ENCODE assay signal across 20 cellular contexts in the genomic region with DNA sequence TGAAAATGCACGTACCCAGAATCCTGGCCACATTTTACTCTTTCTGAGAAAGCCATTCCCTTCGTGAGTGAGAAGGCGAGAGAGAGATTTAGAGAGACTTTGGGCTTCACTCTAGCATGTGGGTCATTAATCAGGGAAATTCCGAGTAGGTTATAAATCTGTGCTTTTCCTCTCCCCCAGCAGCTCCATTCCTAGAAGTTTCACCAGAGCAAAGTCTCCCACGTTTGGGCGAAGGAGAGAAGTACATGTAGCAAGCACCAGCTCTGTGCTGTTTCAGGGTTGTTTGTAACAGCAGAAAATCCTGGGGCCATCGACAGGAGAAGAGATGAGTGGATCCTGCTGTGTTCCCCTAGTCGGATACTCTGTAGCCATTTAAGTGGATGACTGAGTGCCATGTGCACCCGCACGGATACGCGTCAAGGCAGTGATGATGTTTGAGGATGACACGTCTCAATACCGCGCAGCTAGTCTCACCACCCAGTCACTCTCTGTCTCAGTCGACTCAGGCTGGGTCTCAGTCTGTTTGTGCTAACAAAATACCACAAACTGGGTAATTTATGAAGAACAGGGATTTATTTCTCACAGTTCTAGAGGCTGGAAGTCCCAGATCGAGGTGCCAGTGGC.
A peak's percentile ranks its signal among the peaks of the same experiment; 100 is the strongest.
DNase-seq lines count a peak whose midpoint lies in the region; ATAC-seq, FAIRE-seq and TF ChIP-seq lines count a peak whose summit lies in the region.
"Had no signal": no experiment of that assay in that cellular context is flagged by ENCODE, and none has a peak within 500 bp of the region (broad histone marks: within the 10 kb centered on the region; RNA-seq: fewer than 3 reads in every experiment).

No MANE protein-coding gene starts in this region.

- no peak overlapping the region for H3K4me3 ChIP-seq in testis
- no peak overlapping the region for H3K4me3 ChIP-seq in tibial nerve
- H3K4me3 ChIP-seq: GM23338, K562 had no signal

- no peak for TF ChIP-seq POLR2A in testis (IDR thresholded peaks at IDR 0.05)
- TF ChIP-seq POLR2A in tibial nerve (IDR thresholded peaks at IDR 0.05): no peak

- DNase-seq in NCI-H2227 (lab: John Stamatoyannopoulos, UW; ENCODE audit: unreplicated experiment) (peak; percentile 48), omental fat pad (ENCODE audit: low spot score) (no peak), testis (peak; percentile 72), tibial nerve (ENCODE audit: low spot score in 2 of 2) (no peak)
- no peak for DNase-seq in activated CD4-positive, alpha-beta T cell treated with anti-CD3 and anti-CD28 coated beads for 1 hour
- DNase-seq: AML-193; Caco-2; CD4-positive, alpha-beta T cell; GF-D8; HCEC 1CT; IMR-90 had no signal

- H3K36me3 ChIP-seq in testis (ENCODE audit: low read depth, missing control alignments) (no peaks in the 10 kb centered on the region), tibial nerve (no peaks in the 10 kb centered on the region)

- intact Hi-C loops in testis (cut with DNase I; ENCODE audit: low total_unique reads): no loop called here

- H3K27me3 ChIP-seq in testis: no peaks in the 10 kb centered on the region
- no peaks in the 10 kb centered on the region for H3K27me3 ChIP-seq in tibial nerve

- peak; percentile 90 for FAIRE-seq in TTC549 (lab: Jason Lieb, UNC)
- FAIRE-seq: A204.1, D721Med, H54, K562 had no signal

- peaks cover 71% of the 10 kb centered on the region for H3K4me1 ChIP-seq in testis
- no peaks in the 10 kb centered on the region for H3K4me1 ChIP-seq in tibial nerve
- H3K4me1 ChIP-seq: Caco-2 had no signal

- TF ChIP-seq CTCF in omental fat pad (IDR thresholded peaks at IDR 0.05): no peak
- TF ChIP-seq CTCF in testis (IDR thresholded peaks at IDR 0.05): no peak
- no peak for TF ChIP-seq CTCF in tibial nerve (IDR thresholded peaks at IDR 0.05)

- no peak for TF ChIP-seq EP300 in tibial nerve (IDR thresholded peaks at IDR 0.05)

- H3K9me3 ChIP-seq in testis (no peaks in the 10 kb centered on the region), tibial nerve (peaks cover 0 to 29% (median 0%) of the 10 kb centered on the region in 4 donors)
- H3K9me3 ChIP-seq: Caco-2 had no signal

- H3K27ac ChIP-seq in testis: peak overlapping the region; percentile 67 to 77
- H3K27ac ChIP-seq in tibial nerve: no peak overlapping the region
- H3K27ac ChIP-seq: C4-2B had no signal

- peak; percentile 68 for ATAC-seq in omental fat pad (ENCODE audit: low FRiP score)
- no peak for ATAC-seq in HG03025 (IDR thresholded peaks at IDR 0.05; ENCODE audit: low FRiP score, unreplicated experiment)
- no peak for ATAC-seq in HG03196 (IDR thresholded peaks at IDR 0.05; ENCODE audit: unreplicated experiment)
- ATAC-seq: GM23338, K562 had no signal

- WGBS in testis, 2 donors: 62 to 68% methylated on average over 17 of the region's 17 CpGs
- WGBS in tibial nerve, 2 donors: 65 to 75% methylated on average over 16 to 17 of the region's 17 CpGs

Comparison
In these comparisons a context has a peak if more than half of its experiments do, and no peak if none do; other contexts are left out.
1. DNase-seq: peak in NCI-H2227 (single experiment) and testis (single experiment); none in omental fat pad (single experiment), activated CD4-positive, alpha-beta T cell treated with anti-CD3 and anti-CD28 coated beads for 1 hour (single experiment) and tibial nerve (0 of 2).
2. H3K27ac ChIP-seq: peak in testis (2 of 2); none in tibial nerve (0 of 4).